8 cellular contexts compared by ENCODE assay signal in the genomic region with DNA sequence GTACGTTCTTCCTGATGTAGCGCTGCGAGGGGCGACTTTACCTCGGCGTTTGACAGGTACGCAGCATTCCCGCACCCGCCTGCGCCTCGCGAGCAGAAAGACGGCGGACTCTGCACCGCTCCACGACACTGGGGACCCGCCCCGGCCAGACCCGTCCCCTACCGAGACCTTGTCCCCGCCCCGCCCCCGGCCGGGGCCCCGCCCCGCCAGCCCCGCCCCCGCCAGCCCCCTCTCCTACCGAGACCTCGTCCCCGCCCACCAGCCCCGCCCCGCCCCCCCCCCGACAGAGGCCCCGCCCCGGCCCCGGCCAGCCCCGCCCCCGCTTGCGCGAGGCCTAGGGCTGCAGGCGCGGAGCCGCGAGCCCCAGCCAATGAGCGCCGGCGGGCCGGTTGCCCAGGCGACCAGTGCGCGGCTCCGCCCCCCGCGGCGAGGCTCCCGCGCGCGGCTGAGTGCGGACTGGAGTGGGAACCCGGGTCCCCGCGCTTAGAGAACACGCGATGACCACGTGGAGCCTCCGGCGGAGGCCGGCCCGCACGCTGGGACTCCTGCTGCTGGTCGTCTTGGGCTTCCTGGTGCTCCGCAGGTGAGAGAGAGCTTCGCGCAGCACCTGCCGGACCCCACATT. TPM values are rescaled to one million over a fixed set of nuclear protein-coding genes. Genes with fewer than 3 reads are reported as not detected.
DNase-seq lines count a peak whose midpoint lies in the region; ATAC-seq lines count a peak whose summit lies in the region.

A gene with protein sequence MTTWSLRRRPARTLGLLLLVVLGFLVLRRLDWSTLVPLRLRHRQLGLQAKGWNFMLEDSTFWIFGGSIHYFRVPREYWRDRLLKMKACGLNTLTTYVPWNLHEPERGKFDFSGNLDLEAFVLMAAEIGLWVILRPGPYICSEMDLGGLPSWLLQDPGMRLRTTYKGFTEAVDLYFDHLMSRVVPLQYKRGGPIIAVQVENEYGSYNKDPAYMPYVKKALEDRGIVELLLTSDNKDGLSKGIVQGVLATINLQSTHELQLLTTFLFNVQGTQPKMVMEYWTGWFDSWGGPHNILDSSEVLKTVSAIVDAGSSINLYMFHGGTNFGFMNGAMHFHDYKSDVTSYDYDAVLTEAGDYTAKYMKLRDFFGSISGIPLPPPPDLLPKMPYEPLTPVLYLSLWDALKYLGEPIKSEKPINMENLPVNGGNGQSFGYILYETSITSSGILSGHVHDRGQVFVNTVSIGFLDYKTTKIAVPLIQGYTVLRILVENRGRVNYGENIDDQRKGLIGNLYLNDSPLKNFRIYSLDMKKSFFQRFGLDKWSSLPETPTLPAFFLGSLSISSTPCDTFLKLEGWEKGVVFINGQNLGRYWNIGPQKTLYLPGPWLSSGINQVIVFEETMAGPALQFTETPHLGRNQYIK (plus strand): TSS at position 424 of the 624 bp plus-strand sequence. CDS start 74 bp downstream, at position 498.

- DNase-seq in NCI-H748 (lab: John Stamatoyannopoulos, UW; ENCODE audit: unreplicated experiment), result peak; percentile 77
- peak; percentile 87 for DNase-seq in activated T-cell treated with anti-CD3 and anti-CD28 coated beads, Interleukin-2, amount 50 U/mL, for 1 hour
- peak; percentile 63 to 89 (median 77) for DNase-seq in naive thymus-derived CD8-positive, alpha-beta T cell
- DNase-seq in stimulated activated CD8-positive, alpha-beta memory T cell treated with anti-CD3 and anti-CD28 coated beads, Interleukin-7, amount 100 ng/mL, for 4 hours (ENCODE audit: low read depth in 2 of 2), result peak; percentile 51 to 75

- peaks cover 0 to 24% (median 8%) of the 10 kb centered on the region in 5 donors for H3K27me3 Mint-ChIP-seq in naive thymus-derived CD8-positive, alpha-beta T cell

- H3K27ac Mint-ChIP-seq in naive thymus-derived CD8-positive, alpha-beta T cell, result peak within 1 kb of the TSS in 8 of 10 donors; percentile 6 to 88 (median 80)

- no peaks in the 10 kb centered on the region for H3K36me3 Mint-ChIP-seq in naive thymus-derived CD8-positive, alpha-beta T cell

- ATAC-seq in GM18519 (IDR thresholded peaks at IDR 0.05; ENCODE audit: low FRiP score, unreplicated experiment), result peak; percentile 52
- peak; percentile 39 for ATAC-seq in HG03060 (IDR thresholded peaks at IDR 0.05; ENCODE audit: low read depth, unreplicated experiment)
- peak; percentile 96 for ATAC-seq in esophagus mucosa
- peak; percentile 91 for ATAC-seq in naive thymus-derived CD8-positive, alpha-beta T cell
- ATAC-seq in GM18858 (IDR thresholded peaks at IDR 0.05; ENCODE audit: unreplicated experiment), result no peak

- H3K4me1 Mint-ChIP-seq in naive thymus-derived CD8-positive, alpha-beta T cell, result peaks cover 2 to 18% (median 14%) of the 10 kb centered on the region in 4 donors

- peak within 1 kb of the TSS; percentile 83 to 95 (median 88) for H3K4me3 Mint-ChIP-seq in naive thymus-derived CD8-positive, alpha-beta T cell

- POLR2A ChIA-PET in naive thymus-derived CD8-positive, alpha-beta T cell (lab: Charles Lee), result interaction anchor here (1.0 kb wide), 1 partner anchor 9 kb away, joined by 3 read pairs; no protein-coding TSS in a partner anchor

- H3K9me3 Mint-ChIP-seq in naive thymus-derived CD8-positive, alpha-beta T cell, result no peaks in the 10 kb centered on the region

RNA-seq across cellular contexts. Expression of the gene that starts here (rescaled TPM):
- total RNA-seq in esophagus mucosa, result 2.2 TPM
- 1 to 10 TPM; 1.5 to 2.1 TPM for total RNA-seq in naive thymus-derived CD8-positive, alpha-beta T cell
- polyA plus RNA-seq in naive thymus-derived CD8-positive, alpha-beta T cell, result under 1 TPM; 0.53 to 0.89 (median 0.55) TPM
